Comparison of ENCODE assay signal across 17 cellular contexts in the genomic region with DNA sequence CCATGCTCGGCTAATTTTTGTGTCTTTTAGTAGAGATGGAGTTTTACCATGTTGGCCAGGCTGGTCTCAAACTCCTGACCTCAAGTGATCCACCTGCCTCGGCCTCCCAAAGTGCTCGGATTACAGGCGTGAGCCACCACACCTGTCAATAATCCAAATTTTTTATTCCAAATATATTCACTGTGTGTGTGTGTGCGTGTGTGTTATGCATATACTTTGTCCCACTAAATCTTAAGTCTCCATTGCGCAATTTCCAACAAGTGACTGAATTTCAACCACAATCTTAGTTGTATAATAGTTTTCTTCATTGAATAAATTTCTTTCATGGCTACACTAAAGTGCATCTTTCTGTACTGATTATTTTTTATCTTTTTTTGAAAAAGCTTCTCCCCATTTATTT.
"Had no signal": no experiment of that assay in that cellular context is flagged by ENCODE, and none has a peak within 500 bp of the region (broad histone marks: within the 10 kb centered on the region; RNA-seq: fewer than 3 reads in every experiment).

No MANE protein-coding gene starts in this region.

- H3K27ac ChIP-seq: body of pancreas, hepatocyte, neural progenitor cell, parathyroid adenoma, upper lobe of right lung had no signal

- H3K4me3 Mint-ChIP-seq: activated CD8-positive, alpha-beta memory T cell treated with anti-CD3 and anti-CD28 coated beads, Interleukin-2, amount 10 ng/mL, durations not matched to agents 7 days and 5 days; central memory CD8-positive, alpha-beta T cell; neural progenitor cell; stimulated activated naive CD8-positive, alpha-beta T cell treated with anti-CD3 and anti-CD28 coated beads, Interleukin-15, Interleukin-2, amounts not matched to agents 100 ng/mL and 50 ng/mL, for 24 hours had no signal

- H2AFZ ChIP-seq: hepatocyte, neural progenitor cell, parathyroid adenoma had no signal

- H3K27me3 Mint-ChIP-seq: activated CD8-positive, alpha-beta memory T cell treated with anti-CD3 and anti-CD28 coated beads, Interleukin-2, amount 10 ng/mL, durations not matched to agents 7 days and 5 days; central memory CD8-positive, alpha-beta T cell; stimulated activated naive CD8-positive, alpha-beta T cell treated with anti-CD3 and anti-CD28 coated beads, Interleukin-15, Interleukin-2, amounts not matched to agents 100 ng/mL and 50 ng/mL, for 24 hours had no signal

- ATAC-seq: activated CD4-positive, CD25-positive, alpha-beta regulatory T cell treated with anti-CD3 and anti-CD28 coated beads, Interleukin-2, amount 50 U/mL, for 24 hours; activated CD8-positive, alpha-beta memory T cell treated with anti-CD3 and anti-CD28 coated beads, Interleukin-2, amount 10 ng/mL, durations not matched to agents 7 days and 5 days; body of pancreas; left ventricle myocardium superior; upper lobe of right lung had no signal

- DNase-seq: activated CD4-positive, alpha-beta T cell treated with anti-CD3 and anti-CD28 coated beads, Interleukin-2, amount 50 U/mL, for 4 hours; activated CD8-positive, alpha-beta memory T cell treated with anti-CD3 and anti-CD28 coated beads, Interleukin-2, amount 10 ng/mL, durations not matched to agents 7 days and 5 days; amniotic stem cell; body of pancreas; effector memory CD4-positive, alpha-beta T cell; kidney; left ventricle myocardium superior; mesenchymal stem cell; stimulated activated CD4-positive, alpha-beta T cell treated with anti-CD3 and anti-CD28 coated beads, Interleukin-15, amount 100 ng/mL, for 24 hours; stimulated activated CD4-positive, alpha-beta T cell treated with anti-CD3 and anti-CD28 coated beads, Interleukin-4, amount 100 ng/mL, for 24 hours; upper lobe of right lung had no signal

- H3K27ac Mint-ChIP-seq: activated CD8-positive, alpha-beta memory T cell treated with anti-CD3 and anti-CD28 coated beads, Interleukin-2, amount 10 ng/mL, durations not matched to agents 7 days and 5 days; neural progenitor cell; stimulated activated naive CD8-positive, alpha-beta T cell treated with anti-CD3 and anti-CD28 coated beads, Interleukin-15, Interleukin-2, amounts not matched to agents 100 ng/mL and 50 ng/mL, for 24 hours had no signal

- H3K36me3 Mint-ChIP-seq: neural progenitor cell had no signal

- H3K9me3 Mint-ChIP-seq: central memory CD8-positive, alpha-beta T cell; neural progenitor cell; stimulated activated naive CD8-positive, alpha-beta T cell treated with anti-CD3 and anti-CD28 coated beads, Interleukin-15, Interleukin-2, amounts not matched to agents 100 ng/mL and 50 ng/mL, for 24 hours had no signal

- H3K9ac ChIP-seq: neural progenitor cell, parathyroid adenoma had no signal

- H3K27me3 ChIP-seq: body of pancreas, hepatocyte, neural progenitor cell, upper lobe of right lung had no signal

- H3K9me3 ChIP-seq: body of pancreas, upper lobe of right lung had no signal

- H3K4me3 ChIP-seq: body of pancreas, hepatocyte, upper lobe of right lung had no signal
